In the genomic region with DNA sequence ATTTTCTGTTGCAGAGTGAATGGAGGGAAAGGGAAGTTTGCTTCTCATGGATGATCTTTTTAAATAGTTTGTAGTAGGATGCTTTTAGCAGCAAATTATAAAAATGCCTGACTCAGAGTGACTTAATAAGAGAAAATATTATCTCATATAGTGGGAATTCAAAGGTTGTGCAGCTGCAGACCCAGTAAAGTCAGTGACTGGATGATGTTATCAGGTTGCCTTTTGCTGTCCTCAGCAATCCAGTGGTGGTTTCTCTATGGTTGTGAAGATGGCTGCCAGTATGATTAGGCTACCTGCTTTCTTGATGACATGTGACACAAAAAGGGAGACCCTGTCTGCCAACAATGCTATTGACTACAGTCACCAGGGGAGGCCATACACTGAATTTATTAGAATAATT, we compare ENCODE assay signal across 30 cellular contexts.
DNase-seq lines count a peak whose midpoint lies in the region; ATAC-seq and TF ChIP-seq lines count a peak whose summit lies in the region.
"Had no signal": no experiment of that assay in that cellular context is flagged by ENCODE, and none has a peak within 500 bp of the region (broad histone marks: within the 10 kb centered on the region; RNA-seq: fewer than 3 reads in every experiment).

No MANE protein-coding gene starts in this region.

- no peak overlapping the region for H2BK5ac ChIP-seq in trophoblast cell (ENCODE audit: low read depth, low read length, poor library complexity)

- no peak overlapping the region for H4K8ac ChIP-seq in trophoblast cell (ENCODE audit: low read depth, low read length)

- H4K12ac ChIP-seq in trophoblast cell (ENCODE audit: low read depth, low read length): no peak overlapping the region

- peak; percentile 25 for DNase-seq in HFFc6
- peak; percentile 33 for DNase-seq in amniotic epithelial cell (ENCODE audit: low read depth)
- peak; percentile 7 for DNase-seq in fibroblast of the aortic adventitia (ENCODE audit: low read depth)
- peak; percentile 7 to 53 for DNase-seq in trophoblast cell
- DNase-seq in T-helper 2 cell treated with Interferon-gamma antibody and Interleukin-4, amounts not matched to agents 5 μg/mL and 100 μg/mL, for 36 hours (ENCODE audit: low spot score): no peak
- no peak for DNase-seq in amygdala (lab: John Stamatoyannopoulos, UW)
- DNase-seq: activated CD4-positive, alpha-beta T cell treated with anti-CD3 and anti-CD28 coated beads for 48 hours; anterior cingulate cortex; Calu3; caudate nucleus; CD4-positive, CD25-positive, alpha-beta regulatory T cell; DMS79; gastrocnemius medialis; GOT3; hippocampal formation; left colon; NCI-H1694; NCI-H446; NCI-H748 treated with DMSO at 0.1 percent for 48 hours; nephron progenitor cell; pancreas; retina; SIG-M5; small intestine; stimulated activated CD4-positive, alpha-beta T cell treated with anti-CD3 and anti-CD28 coated beads, Interleukin-1b, Interleukin-23, amount 100 ng/mL, for 48 hours; stimulated activated naive CD8-positive, alpha-beta T cell treated with anti-CD3 and anti-CD28 coated beads, Interleukin-15, Interleukin-2, amounts not matched to agents 100 U/mL and 50 U/mL, for 24 hours had no signal

- H2BK12ac ChIP-seq in trophoblast cell (ENCODE audit: low read length): no peak overlapping the region

- H3K4me1 ChIP-seq in trophoblast cell (ENCODE audit: control insufficient read depth in 1 of 2, insufficient read depth in 2 of 2, low read length in 2 of 2): no peaks in the 10 kb centered on the region
- H3K4me1 ChIP-seq: gastrocnemius medialis, pancreas had no signal

- H3K4me2 ChIP-seq in trophoblast cell (ENCODE audit: low read length): no peak overlapping the region

- H3K23ac ChIP-seq in trophoblast cell (ENCODE audit: low read length): no peak overlapping the region

- H3K4me3 ChIP-seq in fibroblast of the aortic adventitia (ENCODE audit: low read depth, low read length) (no peak overlapping the region), trophoblast cell (ENCODE audit: low read depth, low read length) (no peak overlapping the region)
- H3K4me3 ChIP-seq: gastrocnemius medialis, pancreas had no signal

- no peak overlapping the region for H3K27ac ChIP-seq in trophoblast cell (ENCODE audit: low read depth, low read length)
- H3K27ac ChIP-seq: gastrocnemius medialis, pancreas had no signal

- no peak overlapping the region for H3K14ac ChIP-seq in trophoblast cell (ENCODE audit: low read length)

- H2BK120ac ChIP-seq in trophoblast cell (ENCODE audit: insufficient read depth, low read length, poor library complexity): no peak overlapping the region

- H3K27ac Mint-ChIP-seq in HFFc6: no peak overlapping the region; the same call in 1 of the 2 replicates
- no peak overlapping the region for H3K27ac Mint-ChIP-seq in T-helper 2 cell treated with Interferon-gamma antibody and Interleukin-4, amounts not matched to agents 5 μg/mL and 100 μg/mL, for 36 hours
- H3K27ac Mint-ChIP-seq: activated naive CD4-positive, alpha-beta T cell treated with anti-CD3 and anti-CD28 coated beads, Interleukin-2, amount 50 U/mL, for 24 hours; dendritic cell treated with granulocyte-macrophage colony-stimulating factor and Interleukin-4, amounts not matched to agents 40 ng/mL and 50 ng/mL, for 4 days; nephron progenitor cell had no signal

- no peak overlapping the region for H3K4ac ChIP-seq in trophoblast cell (ENCODE audit: low read depth, low read length)

- H3K36me3 ChIP-seq in trophoblast cell (ENCODE audit: control insufficient read depth in 1 of 2, insufficient read depth in 2 of 2, low read length in 2 of 2): no peaks in the 10 kb centered on the region
- H3K36me3 ChIP-seq: gastrocnemius medialis, pancreas had no signal

- no peaks in the 10 kb centered on the region for H3K9me3 ChIP-seq in trophoblast cell (ENCODE audit: insufficient read depth, low read depth, low read length)
- H3K9me3 ChIP-seq: gastrocnemius medialis, pancreas had no signal

- H3K79me2 ChIP-seq in trophoblast cell (ENCODE audit: control insufficient read depth, insufficient read depth, low read length, poor library complexity): no peaks in the 10 kb centered on the region

- no peaks in the 10 kb centered on the region for H3K36me3 Mint-ChIP-seq in HFFc6 (ENCODE audit: low read depth)
- H3K36me3 Mint-ChIP-seq in T-helper 2 cell treated with Interferon-gamma antibody and Interleukin-4, amounts not matched to agents 5 μg/mL and 100 μg/mL, for 36 hours (ENCODE audit: low read depth): no peaks in the 10 kb centered on the region

- no peaks in the 10 kb centered on the region; the same call in 1 of the 2 replicates for H3K27me3 Mint-ChIP-seq in HFFc6 (ENCODE audit: insufficient read depth)
- no peaks in the 10 kb centered on the region for H3K27me3 Mint-ChIP-seq in T-helper 2 cell treated with Interferon-gamma antibody and Interleukin-4, amounts not matched to agents 5 μg/mL and 100 μg/mL, for 36 hours (ENCODE audit: low read depth)
- H3K27me3 Mint-ChIP-seq: activated naive CD4-positive, alpha-beta T cell treated with anti-CD3 and anti-CD28 coated beads, Interleukin-2, amount 50 U/mL, for 24 hours; CD4-positive, CD25-positive, alpha-beta regulatory T cell; dendritic cell treated with granulocyte-macrophage colony-stimulating factor and Interleukin-4, amounts not matched to agents 40 ng/mL and 50 ng/mL, for 4 days had no signal

- H3K27me3 ChIP-seq in trophoblast cell (ENCODE audit: insufficient read depth, low read length): no peaks in the 10 kb centered on the region
- H3K27me3 ChIP-seq: gastrocnemius medialis, pancreas had no signal

- H3K9me3 Mint-ChIP-seq in HFFc6: no peaks in the 10 kb centered on the region
- H3K9me3 Mint-ChIP-seq in T-helper 2 cell treated with Interferon-gamma antibody and Interleukin-4, amounts not matched to agents 5 μg/mL and 100 μg/mL, for 36 hours: no peaks in the 10 kb centered on the region
- H3K9me3 Mint-ChIP-seq: activated naive CD4-positive, alpha-beta T cell treated with anti-CD3 and anti-CD28 coated beads, Interleukin-2, amount 50 U/mL, for 24 hours; CD4-positive, CD25-positive, alpha-beta regulatory T cell; dendritic cell treated with granulocyte-macrophage colony-stimulating factor and Interleukin-4, amounts not matched to agents 40 ng/mL and 50 ng/mL, for 4 days; nephron progenitor cell had no signal

- H3K9ac ChIP-seq in trophoblast cell (ENCODE audit: low read length): no peak overlapping the region

- H3K4me1 Mint-ChIP-seq in HFFc6 (ENCODE audit: low read depth): peaks cover 13% of the 10 kb centered on the region
- peaks cover 4% of the 10 kb centered on the region for H3K4me1 Mint-ChIP-seq in T-helper 2 cell treated with Interferon-gamma antibody and Interleukin-4, amounts not matched to agents 5 μg/mL and 100 μg/mL, for 36 hours (ENCODE audit: low read depth)
- H3K4me1 Mint-ChIP-seq: nephron progenitor cell had no signal

- H3K79me1 ChIP-seq in trophoblast cell (ENCODE audit: low read length): no peaks in the 10 kb centered on the region

- ATAC-seq in GM18511 (IDR thresholded peaks at IDR 0.05; ENCODE audit: unreplicated experiment) (no peak), HG03432 (IDR thresholded peaks at IDR 0.05; ENCODE audit: unreplicated experiment) (no peak)
- ATAC-seq: gastrocnemius medialis; left colon; pancreas; stimulated activated naive CD8-positive, alpha-beta T cell treated with anti-CD3 and anti-CD28 coated beads, Interleukin-15, Interleukin-2, amounts not matched to agents 100 U/mL and 50 U/mL, for 24 hours had no signal

- TF ChIP-seq CTCF in HFFc6 (IDR thresholded peaks at IDR 0.05): no peak
- no peak for TF ChIP-seq CTCF in fibroblast of the aortic adventitia (IDR thresholded peaks at IDR 0.05; ENCODE audit: insufficient read depth, low read length)

- H2AK5ac ChIP-seq in trophoblast cell (ENCODE audit: low read length): no peak overlapping the region

- no peak overlapping the region for H4K91ac ChIP-seq in trophoblast cell (ENCODE audit: low read depth, low read length)

- no peak overlapping the region for H2AFZ ChIP-seq in trophoblast cell (ENCODE audit: insufficient read depth, low read length, poor library complexity)

- H3K18ac ChIP-seq in trophoblast cell (ENCODE audit: low read length): no peak overlapping the region

- H3K4me3 Mint-ChIP-seq in HFFc6: no peak overlapping the region
- no peak overlapping the region for H3K4me3 Mint-ChIP-seq in T-helper 2 cell treated with Interferon-gamma antibody and Interleukin-4, amounts not matched to agents 5 μg/mL and 100 μg/mL, for 36 hours
- H3K4me3 Mint-ChIP-seq: activated naive CD4-positive, alpha-beta T cell treated with anti-CD3 and anti-CD28 coated beads, Interleukin-2, amount 50 U/mL, for 24 hours; CD4-positive, CD25-positive, alpha-beta regulatory T cell; dendritic cell treated with granulocyte-macrophage colony-stimulating factor and Interleukin-4, amounts not matched to agents 40 ng/mL and 50 ng/mL, for 4 days; nephron progenitor cell had no signal

Comparison
In these comparisons a context has a peak if more than half of its experiments do, and no peak if none do; other contexts are left out.
1. DNase-seq: peak in HFFc6 (single experiment), amniotic epithelial cell (single experiment), fibroblast of the aortic adventitia (single experiment) and trophoblast cell (2 of 2); none in T-helper 2 cell treated with Interferon-gamma antibody and Interleukin-4, amounts not matched to agents 5 μg/mL and 100 μg/mL, for 36 hours (single experiment) and amygdala (0 of 56).